In genomic region chr7:81685263-81685868, GRCh38 we compare ENCODE assay signal across 12 cellular contexts.
DNase-seq lines count a peak whose midpoint lies in the region; ATAC-seq and TF ChIP-seq lines count a peak whose summit lies in the region.
"Had no signal": no experiment of that assay in that cellular context is flagged by ENCODE, and none has a peak within 500 bp of the region (broad histone marks: within the 10 kb centered on the region; RNA-seq: fewer than 3 reads in every experiment).

No MANE protein-coding gene starts in this region.

- H3K27me3 Mint-ChIP-seq in Calu3 (ENCODE audit: unreplicated experiment) (no peaks in the 10 kb centered on the region), neural crest cell (ENCODE audit: low read depth) (no peaks in the 10 kb centered on the region)
- H3K27me3 Mint-ChIP-seq: activated naive CD8-positive, alpha-beta T cell treated with anti-CD3 and anti-CD28 coated beads, Interleukin-2, amount 10 ng/mL, durations not matched to agents 7 days and 5 days had no signal

- no TSS peak for BruUV-seq in Calu3 (replicated peaks; lab: Mats Ljungman, UMichigan)

- CTCF ChIA-PET in Calu3 (lab: Charles Lee) = interaction anchor here (0.9 to 1.0 kb wide), 2 partner anchors 11 to 68 kb away, joined by 3 to 4 read pairs; no protein-coding TSS in a partner anchor

- DNase-seq in Calu3 = no peak
- peak; percentile 50 for DNase-seq in choroid plexus epithelial cell (ENCODE audit: low read depth)
- no peak for DNase-seq in neural crest cell (ENCODE audit: low read depth, low spot score)
- no peak for DNase-seq in T-helper 1 cell
- no peak for DNase-seq in hepatic stellate cell (ENCODE audit: low spot score)
- no peak for DNase-seq in GM20000 (ENCODE audit: low spot score)
- DNase-seq: activated naive CD8-positive, alpha-beta T cell treated with anti-CD3 and anti-CD28 coated beads, Interleukin-2, amount 10 ng/mL, durations not matched to agents 7 days and 5 days; effector CD4-positive, alpha-beta T cell; NK-92 treated with Interleukin-12 subunit alpha and Interleukin-12 subunit beta, amount 100 ng/mL, for 24 hours had no signal

- ATAC-seq in HG03064 (IDR thresholded peaks at IDR 0.05; ENCODE audit: low read depth, unreplicated experiment) = peak; percentile 24
- ATAC-seq in GM19467 (IDR thresholded peaks at IDR 0.05; ENCODE audit: unreplicated experiment) = no peak

- H3K4me1 Mint-ChIP-seq in Calu3 (ENCODE audit: low read depth, unreplicated experiment) (peaks cover 25% of the 10 kb centered on the region), neural crest cell (peaks cover 32% of the 10 kb centered on the region)
- H3K4me1 Mint-ChIP-seq: activated naive CD8-positive, alpha-beta T cell treated with anti-CD3 and anti-CD28 coated beads, Interleukin-2, amount 10 ng/mL, durations not matched to agents 7 days and 5 days had no signal

- H3K36me3 Mint-ChIP-seq in Calu3 (ENCODE audit: insufficient read depth, unreplicated experiment) = no peaks in the 10 kb centered on the region
- H3K36me3 Mint-ChIP-seq in neural crest cell (ENCODE audit: low read depth) = no peaks in the 10 kb centered on the region
- H3K36me3 Mint-ChIP-seq: activated naive CD8-positive, alpha-beta T cell treated with anti-CD3 and anti-CD28 coated beads, Interleukin-2, amount 10 ng/mL, durations not matched to agents 7 days and 5 days had no signal

- intact Hi-C loops in Calu3 (cut with micrococcal nuclease; ENCODE audit: unreplicated experiment) = no loop called here

- H3K4me3 Mint-ChIP-seq in Calu3 (ENCODE audit: low read depth, unreplicated experiment) (no peak overlapping the region), neural crest cell (no peak overlapping the region)
- H3K4me3 Mint-ChIP-seq: activated naive CD8-positive, alpha-beta T cell treated with anti-CD3 and anti-CD28 coated beads, Interleukin-2, amount 10 ng/mL, durations not matched to agents 7 days and 5 days; T-helper 2 cell treated with Interferon-gamma antibody and Interleukin-4, amounts not matched to agents 5 μg/mL and 100 μg/mL, for 36 hours had no signal

- TF ChIP-seq CTCF in Calu3 (IDR thresholded peaks at IDR 0.05; ENCODE audit: unreplicated experiment) (no peak), choroid plexus epithelial cell (conservative IDR thresholded peaks at IDR 0.05; ENCODE audit: low read depth, low read length) (no peak), neural crest cell (conservative IDR thresholded peaks at IDR 0.05) (no peak), GM20000 (IDR thresholded peaks at IDR 0.05; ENCODE audit: extremely low read depth, missing control alignments) (no peak)

- peak overlapping the region; percentile 41 for H3K27ac Mint-ChIP-seq in Calu3 (ENCODE audit: unreplicated experiment)
- H3K27ac Mint-ChIP-seq in neural crest cell (ENCODE audit: unreplicated experiment) = peak overlapping the region; percentile 10
- H3K27ac Mint-ChIP-seq: activated naive CD8-positive, alpha-beta T cell treated with anti-CD3 and anti-CD28 coated beads, Interleukin-2, amount 10 ng/mL, durations not matched to agents 7 days and 5 days; T-helper 2 cell treated with Interferon-gamma antibody and Interleukin-4, amounts not matched to agents 5 μg/mL and 100 μg/mL, for 36 hours had no signal

- no peak overlapping the region for H3K4me3 ChIP-seq in choroid plexus epithelial cell (ENCODE audit: low read depth, low read length)

- H3K9me3 Mint-ChIP-seq in Calu3 (ENCODE audit: low read depth, unreplicated experiment) (no peaks in the 10 kb centered on the region), neural crest cell (no peaks in the 10 kb centered on the region)
- H3K9me3 Mint-ChIP-seq: activated naive CD8-positive, alpha-beta T cell treated with anti-CD3 and anti-CD28 coated beads, Interleukin-2, amount 10 ng/mL, durations not matched to agents 7 days and 5 days; T-helper 2 cell treated with Interferon-gamma antibody and Interleukin-4, amounts not matched to agents 5 μg/mL and 100 μg/mL, for 36 hours had no signal
